ENCODE assay signal across 25 cellular contexts in genomic region chr18:55232506-55232905, GRCh38.
"Had no signal": no experiment of that assay in that cellular context is flagged by ENCODE, and none has a peak within 500 bp of the region (broad histone marks: within the 10 kb centered on the region; RNA-seq: fewer than 3 reads in every experiment).

No MANE protein-coding gene starts in this region.

- H3K9me3 Mint-ChIP-seq: memory B cell; naive B cell; natural killer cell treated with Interleukin-12 subunit alpha and Interleukin-12 subunit beta and Interleukin-15 and Interleukin-18, amount 100 ng/mL, for 72 hours; neural crest cell; stimulated activated effector memory CD8-positive, alpha-beta T cell treated with anti-CD3 and anti-CD28 coated beads, Interleukin-12 subunit alpha, Interleukin-12 subunit beta, amount 100 ng/mL, for 72 hours had no signal

- H3K27me3 Mint-ChIP-seq: memory B cell; naive B cell; natural killer cell treated with Interleukin-12 subunit alpha and Interleukin-12 subunit beta and Interleukin-15 and Interleukin-18, amount 100 ng/mL, for 72 hours; progenitor cell of endocrine pancreas had no signal

- H3K4me2 ChIP-seq: smooth muscle cell had no signal

- FAIRE-seq: frontal cortex, keratinocyte, pancreas had no signal

- H3K4me3 ChIP-seq: lung, mucosa of descending colon, pancreas, smooth muscle cell, transverse colon, upper lobe of right lung, uterus had no signal

- H3K9me3 ChIP-seq: mucosa of descending colon, neutrophil, pancreas, transverse colon, upper lobe of right lung, uterus had no signal

- H3K36me3 ChIP-seq: neutrophil, pancreas, uterus had no signal

- H3K27me3 ChIP-seq: neutrophil, pancreas, transverse colon, upper lobe of right lung, uterus had no signal

- H3K27ac ChIP-seq: neutrophil, pancreas, transverse colon, upper lobe of right lung, uterus had no signal

- H3K4me3 Mint-ChIP-seq: memory B cell; naive B cell; natural killer cell treated with Interleukin-12 subunit alpha and Interleukin-12 subunit beta and Interleukin-15 and Interleukin-18, amount 100 ng/mL, for 72 hours; neural crest cell; stimulated activated effector memory CD8-positive, alpha-beta T cell treated with anti-CD3 and anti-CD28 coated beads, Interleukin-12 subunit alpha, Interleukin-12 subunit beta, amount 100 ng/mL, for 72 hours had no signal

- H3K36me3 Mint-ChIP-seq: natural killer cell treated with Interleukin-12 subunit alpha and Interleukin-12 subunit beta and Interleukin-15 and Interleukin-18, amount 100 ng/mL, for 72 hours; stimulated activated effector memory CD8-positive, alpha-beta T cell treated with anti-CD3 and anti-CD28 coated beads, Interleukin-12 subunit alpha, Interleukin-12 subunit beta, amount 100 ng/mL, for 72 hours had no signal

- H3K4me1 ChIP-seq: uterus had no signal

- H3K4me1 Mint-ChIP-seq: stimulated activated effector memory CD8-positive, alpha-beta T cell treated with anti-CD3 and anti-CD28 coated beads, Interleukin-12 subunit alpha, Interleukin-12 subunit beta, amount 100 ng/mL, for 72 hours had no signal

- ATAC-seq: left lobe of liver; mucosa of descending colon; natural killer cell treated with Interleukin-12 subunit alpha and Interleukin-12 subunit beta and Interleukin-15 and Interleukin-18, amount 100 ng/mL, for 72 hours; pancreas; sciatic nerve; stimulated activated effector memory CD8-positive, alpha-beta T cell treated with anti-CD3 and anti-CD28 coated beads, Interleukin-12 subunit alpha, Interleukin-12 subunit beta, amount 100 ng/mL, for 72 hours; stimulated activated naive CD8-positive, alpha-beta T cell treated with anti-CD3 and anti-CD28 coated beads, Interleukin-15, Interleukin-2, amounts not matched to agents 100 U/mL and 50 U/mL, for 24 hours; upper lobe of right lung had no signal

- DNase-seq: cortex of kidney; effector CD4-positive, alpha-beta T cell; head of caudate nucleus; mucosa of descending colon; naive B cell; pancreas; stimulated activated CD4-positive, alpha-beta T cell treated with anti-CD3 and anti-CD28 coated beads, Interleukin-12 subunit alpha, Interleukin-12 subunit beta, amount 100 ng/mL, for 4 hours; stimulated activated CD4-positive, alpha-beta T cell treated with anti-CD3 and anti-CD28 coated beads, Interleukin-1b, Interleukin-23, amount 100 ng/mL, for 48 hours; stimulated activated CD4-positive, alpha-beta T cell treated with anti-CD3 and anti-CD28 coated beads, Interleukin-4, amount 100 ng/mL, for 24 hours; stimulated activated naive CD8-positive, alpha-beta T cell treated with anti-CD3 and anti-CD28 coated beads, Interleukin-15, Interleukin-2, amounts not matched to agents 100 U/mL and 50 U/mL, for 24 hours; transverse colon; upper lobe of right lung; uterus had no signal

- H3K27ac Mint-ChIP-seq: natural killer cell treated with Interleukin-12 subunit alpha and Interleukin-12 subunit beta and Interleukin-15 and Interleukin-18, amount 100 ng/mL, for 72 hours; progenitor cell of endocrine pancreas; stimulated activated effector memory CD8-positive, alpha-beta T cell treated with anti-CD3 and anti-CD28 coated beads, Interleukin-12 subunit alpha, Interleukin-12 subunit beta, amount 100 ng/mL, for 72 hours had no signal
